1 cellular context compared by ENCODE assay signal in genomic region chr9:129241725-129242124, GRCh38.
TF ChIP-seq lines count a peak whose summit lies in the region.

No MANE protein-coding gene starts in this region.

TF ChIP-seq in GM23338, 12 proteins besides CTCF, POLR2A, EP300 and RAD21:
- TF ChIP-seq ZNF462 (CRISPR knock-in tag; IDR thresholded peaks at IDR 0.05) (no peak), JUNB (IDR thresholded peaks at IDR 0.05; ENCODE audit: unreplicated experiment) (no peak), POLR2AphosphoS5 (IDR thresholded peaks at IDR 0.05; ENCODE audit: low read depth) (no peak), EZH2 (IDR thresholded peaks at IDR 0.05; ENCODE audit: low read depth, unreplicated experiment) (no peak), NANOG (IDR thresholded peaks at IDR 0.05; ENCODE audit: borderline replicate concordance) (no peak), CREB1 (CRISPR knock-in tag; IDR thresholded peaks at IDR 0.05; ENCODE audit: low read depth) (no peak), ETS1 (IDR thresholded peaks at IDR 0.05) (no peak), EZH2phosphoT487 (IDR thresholded peaks at IDR 0.05; ENCODE audit: unreplicated experiment) (no peak), REST (IDR thresholded peaks at IDR 0.05; ENCODE audit: unreplicated experiment) (no peak), STAT1 (IDR thresholded peaks at IDR 0.05; ENCODE audit: unreplicated experiment) (no peak), ZNF331 (CRISPR knock-in tag; IDR thresholded peaks at IDR 0.05; ENCODE audit: low read depth) (no peak), ZNF114 (CRISPR knock-in tag; IDR thresholded peaks at IDR 0.05) (no peak)
